ENCODE assay signal across 9 cellular contexts in the genomic region with DNA sequence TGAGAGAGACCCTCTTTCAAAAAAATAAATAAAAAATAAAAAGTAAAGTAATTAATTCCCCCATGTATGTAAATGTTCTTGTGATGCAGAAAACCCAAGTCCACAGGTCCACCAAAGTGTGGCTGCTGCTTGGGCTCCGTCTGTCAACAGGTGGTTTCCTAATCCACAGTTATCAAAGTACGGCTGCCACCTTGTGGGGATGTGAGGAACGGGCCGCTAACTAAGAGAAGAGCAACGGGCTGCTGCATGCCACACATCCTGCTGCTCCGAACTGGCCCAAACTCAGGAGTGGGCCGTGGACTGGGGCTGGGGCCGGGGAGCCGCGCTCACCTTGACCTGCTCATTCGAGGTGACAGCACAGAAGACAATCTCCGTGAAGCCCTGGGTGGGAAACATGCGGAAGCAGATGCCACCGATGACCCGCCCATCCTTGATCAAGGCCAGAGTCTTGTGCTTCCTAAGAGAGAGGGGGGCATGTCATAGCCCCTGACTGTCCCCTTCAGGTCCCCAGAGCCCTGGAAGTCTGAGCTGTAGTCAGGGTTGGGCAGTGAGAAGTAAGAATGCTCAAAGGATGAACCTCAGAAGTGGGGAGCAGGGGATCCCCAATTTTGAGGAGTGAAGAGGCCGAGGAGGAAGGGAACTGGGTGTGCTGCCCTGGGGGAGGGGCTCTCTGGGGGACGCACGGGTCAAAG. TPM values are rescaled to one million over a fixed set of nuclear protein-coding genes. Genes with fewer than 3 reads are reported as not detected.
DNase-seq lines count a peak whose midpoint lies in the region; ATAC-seq, FAIRE-seq and TF ChIP-seq lines count a peak whose summit lies in the region.
"Had no signal": no experiment of that assay in that cellular context is flagged by ENCODE, and none has a peak within 500 bp of the region (broad histone marks: within the 10 kb centered on the region; RNA-seq: fewer than 3 reads in every experiment).

No MANE protein-coding gene starts in this region.

- peak overlapping the region; percentile 67 for H3K27ac Mint-ChIP-seq in T-helper 2 cell treated with Interferon-gamma antibody and Interleukin-4, amounts not matched to agents 5 μg/mL and 100 μg/mL, for 36 hours

- no peaks in the 10 kb centered on the region for H3K27me3 Mint-ChIP-seq in T-helper 2 cell treated with Interferon-gamma antibody and Interleukin-4, amounts not matched to agents 5 μg/mL and 100 μg/mL, for 36 hours (ENCODE audit: low read depth)

- peaks cover 20% of the 10 kb centered on the region for H3K36me3 Mint-ChIP-seq in T-helper 2 cell treated with Interferon-gamma antibody and Interleukin-4, amounts not matched to agents 5 μg/mL and 100 μg/mL, for 36 hours (ENCODE audit: low read depth)

- H3K4me1 Mint-ChIP-seq in T-helper 2 cell treated with Interferon-gamma antibody and Interleukin-4, amounts not matched to agents 5 μg/mL and 100 μg/mL, for 36 hours (ENCODE audit: low read depth): peaks cover 33% of the 10 kb centered on the region

- TF ChIP-seq POLR2A in GM12891 (IDR thresholded peaks at IDR 0.05; ENCODE audit: low read depth, low read length): no peak

- no peak overlapping the region for H3K4me3 Mint-ChIP-seq in T-helper 2 cell treated with Interferon-gamma antibody and Interleukin-4, amounts not matched to agents 5 μg/mL and 100 μg/mL, for 36 hours

- H3K9me3 Mint-ChIP-seq in T-helper 2 cell treated with Interferon-gamma antibody and Interleukin-4, amounts not matched to agents 5 μg/mL and 100 μg/mL, for 36 hours: no peaks in the 10 kb centered on the region

- no peak for DNase-seq in GM12891 (ENCODE audit: insufficient read length, low spot score)
- DNase-seq in NCI-H1930 (lab: John Stamatoyannopoulos, UW): peak; percentile 41 to 66
- DNase-seq in T-helper 2 cell treated with Interferon-gamma antibody and Interleukin-4, amounts not matched to agents 5 μg/mL and 100 μg/mL, for 36 hours (ENCODE audit: low spot score): peak; percentile 68
- DNase-seq in amniotic stem cell (lab: John Stamatoyannopoulos, UW): peak; percentile 72
- DNase-seq in left ventricle myocardium superior: peak; percentile 85
- DNase-seq in sciatic nerve (ENCODE audit: low spot score): peak; percentile 91

- ATAC-seq in left ventricle myocardium superior: peak; percentile 32
- peak; percentile 18 for ATAC-seq in sciatic nerve
- no peak for ATAC-seq in GM18520 (IDR thresholded peaks at IDR 0.05; ENCODE audit: unreplicated experiment)
- ATAC-seq in GM21529 (IDR thresholded peaks at IDR 0.05; ENCODE audit: unreplicated experiment): no peak

- intact Hi-C loops in left ventricle myocardium superior (cut with micrococcal nuclease): no loop called here
- intact Hi-C loops in sciatic nerve (cut with DNase I): loop anchor here (5.0 kb wide), 1 partner anchor 155 kb away; no protein-coding TSS in a partner anchor

- peak; percentile 96 for FAIRE-seq in GM12891 (lab: Jason Lieb, UNC)
- FAIRE-seq: islet of Langerhans had no signal

TF ChIP-seq in GM12891, 5 proteins besides CTCF, POLR2A, EP300 and RAD21:
- TF ChIP-seq PAX5 (IDR thresholded peaks at IDR 0.05; ENCODE audit: insufficient read depth, low read length, severe bottlenecking): no peak
- no peak for TF ChIP-seq SPI1 (IDR thresholded peaks at IDR 0.05; ENCODE audit: low read depth, low read length)
- TF ChIP-seq TAF1 (IDR thresholded peaks at IDR 0.05; ENCODE audit: low read depth, low read length): no peak
- TF ChIP-seq POLR2AphosphoS5 (IDR thresholded peaks at IDR 0.05; ENCODE audit: low read depth, low read length): no peak
- no peak for TF ChIP-seq POU2F2 (IDR thresholded peaks at IDR 0.05; ENCODE audit: low read depth, low read length)

RNA-seq across cellular contexts. Expression of gene KAT2A, which starts 4.3 kb away (rescaled TPM):
- 25.3 TPM for polyA plus RNA-seq in GM12891 (2012; ENCODE audit: low read depth, missing spikeins)
- total RNA-seq in left ventricle myocardium superior (26.1 TPM), sciatic nerve (58.0 TPM)

RNA-seq across cellular contexts. Expression of gene DHX58, which starts 4.3 kb away (rescaled TPM):
- polyA plus RNA-seq in GM12891 (2012; ENCODE audit: low read depth, missing spikeins): 21.0 TPM
- total RNA-seq in left ventricle myocardium superior (3.8 TPM), sciatic nerve (24.8 TPM)

RNA-seq across cellular contexts. Expression of gene HSPB9, which starts 5.8 kb away (rescaled TPM):
- 0.14 TPM for polyA plus RNA-seq in GM12891 (2012; ENCODE audit: low read depth, missing spikeins)
- 0.12 TPM for total RNA-seq in left ventricle myocardium superior
- not detected for total RNA-seq in sciatic nerve

RNA-seq across cellular contexts. Expression of gene ZNF385C, which starts 18.6 kb away (rescaled TPM):
- polyA plus RNA-seq in GM12891 (2012; ENCODE audit: low read depth, missing spikeins): 1.1 TPM
- total RNA-seq in left ventricle myocardium superior (0.20 TPM), sciatic nerve (3.0 TPM)

RNA-seq across cellular contexts. Expression of gene RAB5C, which starts 37.9 kb away (rescaled TPM):
- polyA plus RNA-seq in GM12891 (2012; ENCODE audit: low read depth, missing spikeins): 58.1 TPM
- 47.1 TPM for total RNA-seq in left ventricle myocardium superior
- total RNA-seq in sciatic nerve: 96.1 TPM

Comparison
In these comparisons a context has a peak if more than half of its experiments do, and no peak if none do; other contexts are left out.
1. ATAC-seq: peak in left ventricle myocardium superior (single experiment) and sciatic nerve (single experiment); none in GM18520 (single experiment) and GM21529 (single experiment).